In the genomic region with DNA sequence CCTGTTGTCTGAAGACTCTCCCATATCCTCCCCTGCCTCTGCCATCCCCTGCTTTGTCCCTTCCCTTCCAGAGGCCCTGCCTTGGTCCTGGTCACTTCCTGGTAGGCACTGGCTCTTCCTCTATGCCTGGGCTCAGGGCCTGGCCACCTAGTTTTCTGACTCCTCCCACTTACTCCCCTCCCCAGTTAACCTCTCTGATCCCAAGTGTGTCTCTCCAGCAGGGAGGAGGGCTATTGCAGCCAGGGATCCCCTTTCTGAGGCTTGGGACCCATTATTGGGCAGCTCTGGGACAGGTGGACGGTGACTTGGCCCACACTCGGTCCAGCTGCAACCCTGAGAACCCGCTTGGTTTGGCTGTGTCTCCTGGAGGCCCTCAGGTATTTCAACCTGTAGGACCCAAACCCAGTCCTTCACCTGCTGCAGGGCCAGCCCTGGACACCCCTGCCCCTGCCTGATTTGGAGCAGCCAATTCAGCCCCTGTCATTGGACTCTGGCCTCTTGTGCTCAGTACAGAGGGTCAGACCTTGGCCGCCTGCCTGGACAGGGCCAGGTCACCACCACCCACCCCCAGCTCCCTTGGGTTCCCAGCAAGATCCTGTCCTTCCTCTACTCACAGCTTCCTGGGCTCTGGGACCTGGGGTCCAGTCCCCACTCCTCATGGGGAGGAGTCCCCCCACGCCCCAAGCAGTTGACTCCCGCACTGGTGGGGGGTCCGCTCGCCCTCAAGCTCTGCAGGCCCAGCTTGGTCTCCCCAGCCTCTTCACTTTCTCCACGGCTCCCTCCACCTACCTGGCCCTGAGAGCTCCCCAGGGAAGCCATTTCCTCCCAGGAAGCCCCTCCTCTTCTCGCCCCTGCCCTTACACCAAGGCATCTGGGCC, we compare ENCODE assay signal across 1 cellular context.
TF ChIP-seq lines count a peak whose summit lies in the region.

No MANE protein-coding gene starts in this region.

TF ChIP-seq in H1, 55 proteins besides CTCF, POLR2A, EP300 and RAD21:
- TF ChIP-seq YY1 (IDR thresholded peaks at IDR 0.05; ENCODE audit: low read depth, low read length) = no peak
- TF ChIP-seq FOSL1 (IDR thresholded peaks at IDR 0.05; ENCODE audit: insufficient read depth, low read depth, low read length) = no peak
- no peak for TF ChIP-seq TCF12 (IDR thresholded peaks at IDR 0.05; ENCODE audit: low read depth, low read length)
- no peak for TF ChIP-seq TBP (IDR thresholded peaks at IDR 0.05; ENCODE audit: low read depth, low read length)
- TF ChIP-seq RXRA (IDR thresholded peaks at IDR 0.05; ENCODE audit: insufficient read depth, low read depth, low read length) = no peak
- no peak for TF ChIP-seq USF2 (IDR thresholded peaks at IDR 0.05; ENCODE audit: low read length)
- TF ChIP-seq CTBP2 (IDR thresholded peaks at IDR 0.05; ENCODE audit: borderline replicate concordance, insufficient read depth, insufficient read length, low read length) = no peak
- no peak for TF ChIP-seq SP4 (IDR thresholded peaks at IDR 0.05; ENCODE audit: low read length)
- no peak for TF ChIP-seq JUN (IDR thresholded peaks at IDR 0.05; ENCODE audit: low read depth, low read length)
- TF ChIP-seq POLR2AphosphoS5 (IDR thresholded peaks at IDR 0.05; ENCODE audit: low read depth, low read length) = no peak
- no peak for TF ChIP-seq EZH2 (IDR thresholded peaks at IDR 0.05; ENCODE audit: low read depth, low read length, severe bottlenecking)
- TF ChIP-seq HDAC2 (IDR thresholded peaks at IDR 0.05; ENCODE audit: borderline replicate concordance in 1 of 2, low read depth in 2 of 2, low read length in 2 of 2) = no peak
- no peak for TF ChIP-seq SUZ12 (IDR thresholded peaks at IDR 0.05; ENCODE audit: low read length)
- no peak for TF ChIP-seq JUND (IDR thresholded peaks at IDR 0.05; ENCODE audit: low read length)
- TF ChIP-seq CEBPB (IDR thresholded peaks at IDR 0.05; ENCODE audit: low read depth, low read length) = no peak
- TF ChIP-seq TAF7 (optimal IDR thresholded peaks at IDR 0.05; ENCODE audit: borderline replicate concordance, low read depth, low read length) = no peak
- TF ChIP-seq ASH2L (IDR thresholded peaks at IDR 0.05; ENCODE audit: low read length) = no peak
- TF ChIP-seq MAFK (IDR thresholded peaks at IDR 0.05; ENCODE audit: low read depth, low read length) = no peak
- TF ChIP-seq SP2 (IDR thresholded peaks at IDR 0.05; ENCODE audit: low read length) = no peak
- no peak for TF ChIP-seq TEAD4 (IDR thresholded peaks at IDR 0.05; ENCODE audit: low read depth, low read length)
